In the genomic region with DNA sequence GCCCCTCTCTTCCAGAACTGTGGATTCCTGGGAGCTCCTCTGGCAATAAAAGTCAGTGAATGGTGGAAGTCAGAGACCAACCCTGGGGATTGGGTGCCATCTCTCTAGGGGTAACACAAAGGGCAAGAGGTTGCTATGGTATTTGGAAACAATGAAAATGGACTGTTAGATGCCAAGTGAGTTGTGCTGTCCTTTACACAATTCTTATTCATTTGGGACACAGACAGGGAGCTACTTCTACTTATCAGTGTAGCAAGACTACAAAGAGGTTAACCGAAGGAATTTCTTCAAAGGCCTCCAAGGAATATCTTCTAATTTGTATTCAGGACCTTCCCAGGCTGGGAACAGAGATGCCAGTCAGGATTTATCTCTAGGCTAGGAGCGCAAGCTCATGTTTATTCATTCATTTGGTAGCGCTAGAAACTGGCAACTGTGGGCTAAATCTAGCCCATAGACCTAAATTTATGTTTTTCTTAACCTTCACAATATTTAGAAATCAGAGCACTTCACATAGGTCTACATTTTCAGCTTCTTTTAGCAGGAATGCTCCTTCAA, we compare ENCODE assay signal across 23 cellular contexts.
DNase-seq lines count a peak whose midpoint lies in the region; ATAC-seq and TF ChIP-seq lines count a peak whose summit lies in the region.
"Had no signal": no experiment of that assay in that cellular context is flagged by ENCODE, and none has a peak within 500 bp of the region (broad histone marks: within the 10 kb centered on the region; RNA-seq: fewer than 3 reads in every experiment).

No MANE protein-coding gene starts in this region.

- peaks cover 52 to 68% (median 67%) of the 10 kb centered on the region in 11 experiments for H3K36me3 ChIP-seq in BLaER1 treated with 17β-estradiol and CSF1 and Interleukin-3, amounts not matched to agents 10 nM and 100 nM
- peaks cover 64% of the 10 kb centered on the region for H3K36me3 ChIP-seq in SK-N-MC (ENCODE audit: insufficient read depth, low read length)

- peak overlapping the region in 6 of 11 experiments; percentile 92 to 98 (median 96); a peak in 9 of 22 replicates for H3K4me2 ChIP-seq in BLaER1 treated with 17β-estradiol and CSF1 and Interleukin-3, amounts not matched to agents 10 nM and 100 nM

- DNase-seq in SK-N-MC (ENCODE audit: low read depth, low spot score), result no peak
- peak; percentile 13 for DNase-seq in midbrain (lab: John Stamatoyannopoulos, UW)
- DNase-seq in GM13976 (ENCODE audit: low spot score), result no peak
- no peak for DNase-seq in NCI-H82 (lab: John Stamatoyannopoulos, UW)
- no peak for DNase-seq in NCI-H2081 treated with DMSO at 0.1 percent for 48 hours (lab: John Stamatoyannopoulos, UW)
- DNase-seq: activated B cell treated with CpG ODN at 0.5 μM for 24 hours; activated gamma-delta T cell; effector CD8-positive, alpha-beta T cell; HCEC 1CT; mesenchymal stem cell; MG63; NCI-H1105 treated with DMSO at 0.1 percent for 48 hours; NCI-H2029; NCI-H526 treated with DMSO at 0.1 percent for 48 hours; Peyer's patch; stimulated activated CD4-positive, alpha-beta T cell treated with anti-CD3 and anti-CD28 coated beads, Interleukin-4, amount 100 ng/mL, for 1 hour had no signal

- H4K20me1 ChIP-seq in BLaER1 treated with 17β-estradiol and CSF1 and Interleukin-3, amounts not matched to agents 10 nM and 100 nM, result peaks cover 0 to 68% (median 45%) of the 10 kb centered on the region in 11 experiments; a peak in 14 of 22 replicates

- peak overlapping the region in 1 of 11 experiments; percentile 21; a peak in 2 of 22 replicates for H3K9ac ChIP-seq in BLaER1 treated with 17β-estradiol and CSF1 and Interleukin-3, amounts not matched to agents 10 nM and 100 nM
- no peak overlapping the region for H3K9ac ChIP-seq in SK-N-MC (ENCODE audit: insufficient read length)

- H3K27ac ChIP-seq in 22Rv1 (peak overlapping the region; percentile 89), SK-N-MC (peak overlapping the region; percentile 58)
- H3K27ac ChIP-seq in BLaER1 treated with 17β-estradiol and CSF1 and Interleukin-3, amounts not matched to agents 10 nM and 100 nM, result no peak overlapping the region; a peak in 1 of 22 replicates
- H3K27ac ChIP-seq: epithelial cell of prostate, pancreas, Peyer's patch, suprapubic skin had no signal

- in situ Hi-C loops in GM13976 (cut with MboI; ENCODE audit: low sequenced_read_pairs, unreplicated experiment), result no loop called here

- peaks cover 32 to 54% (median 40%) of the 10 kb centered on the region in 10 experiments for H3K4me1 ChIP-seq in BLaER1 treated with 17β-estradiol and CSF1 and Interleukin-3, amounts not matched to agents 10 nM and 100 nM

- ATAC-seq in GM19035 (IDR thresholded peaks at IDR 0.05; ENCODE audit: unreplicated experiment), result no peak
- ATAC-seq: left lobe of liver, pancreas had no signal

- no peak overlapping the region for H3K4me3 ChIP-seq in BLaER1 treated with 17β-estradiol and CSF1 and Interleukin-3, amounts not matched to agents 10 nM and 100 nM
- no peak overlapping the region for H3K4me3 ChIP-seq in SK-N-MC
- H3K4me3 ChIP-seq: MG63, pancreas, Peyer's patch, suprapubic skin had no signal

- TF ChIP-seq CTCF in 22Rv1 (IDR thresholded peaks at IDR 0.05) (no peak), GM13976 (IDR thresholded peaks at IDR 0.05; ENCODE audit: borderline replicate concordance, control extremely low read depth, extremely low read depth, insufficient read depth, missing control alignments) (no peak)

- no peaks in the 10 kb centered on the region for H3K27me3 ChIP-seq in BLaER1 treated with 17β-estradiol and CSF1 and Interleukin-3, amounts not matched to agents 10 nM and 100 nM
- H3K27me3 ChIP-seq: MG63, pancreas, Peyer's patch, suprapubic skin had no signal

- H3K9me3 ChIP-seq in BLaER1 treated with 17β-estradiol and CSF1 and Interleukin-3, amounts not matched to agents 10 nM and 100 nM (replicated peaks in 1 of 11), result no peaks in the 10 kb centered on the region
- H3K9me3 ChIP-seq in SK-N-MC (ENCODE audit: low read depth, low read length), result no peaks in the 10 kb centered on the region
- H3K9me3 ChIP-seq: MG63, pancreas, Peyer's patch, suprapubic skin had no signal

Comparison
In these comparisons a context has a peak if more than half of its experiments do, and no peak if none do; other contexts are left out.
1. H3K27ac ChIP-seq: peak in 22Rv1 (single experiment) and SK-N-MC (single experiment); none in BLaER1 treated with 17β-estradiol and CSF1 and Interleukin-3, amounts not matched to agents 10 nM and 100 nM (0 of 11).